9 cellular contexts compared by ENCODE assay signal in the genomic region with DNA sequence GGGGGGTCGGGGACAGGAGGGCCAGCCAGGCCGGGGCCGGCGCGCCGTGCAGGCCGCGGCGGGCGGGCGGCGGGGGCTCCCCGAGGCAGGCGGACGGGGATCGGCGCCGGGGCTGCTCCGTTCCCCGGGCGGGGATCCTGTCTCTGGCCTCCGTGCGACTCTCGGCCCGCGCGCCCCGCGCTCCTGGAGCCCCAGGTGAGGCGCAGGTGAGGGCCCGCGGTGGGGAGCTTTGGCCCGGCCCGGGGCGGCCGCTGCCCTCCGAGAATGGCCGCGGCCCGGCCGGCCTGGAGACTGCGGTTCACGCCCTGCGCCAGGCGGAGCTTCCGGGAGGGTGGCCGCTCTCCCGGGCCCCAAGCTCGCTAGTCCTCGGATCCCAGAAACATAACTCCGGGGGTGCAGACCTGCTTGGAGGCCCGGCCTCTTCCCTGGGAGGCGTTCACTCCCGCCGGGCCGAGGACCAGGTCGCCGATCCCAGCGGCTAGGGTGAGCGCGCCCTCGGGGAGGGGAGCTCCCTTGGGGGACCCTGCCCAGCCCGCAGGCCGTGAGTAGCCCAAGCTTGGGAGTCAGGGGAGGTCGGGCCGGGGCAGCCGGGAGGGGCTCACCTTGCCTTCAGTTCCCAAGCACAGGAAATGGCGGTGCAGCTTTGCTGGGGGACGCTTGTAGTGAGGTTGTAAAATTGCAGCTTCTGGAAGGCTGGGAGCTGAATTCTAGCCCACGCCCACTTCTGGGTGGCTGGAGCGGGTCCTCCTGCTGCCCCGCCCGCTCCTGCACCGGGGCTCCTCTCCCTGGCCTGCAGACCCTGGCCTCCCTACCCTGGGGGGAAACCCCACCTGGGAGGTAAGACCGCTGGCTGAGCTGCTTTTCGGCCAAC. TPM values are rescaled to one million over a fixed set of nuclear protein-coding genes. Genes with fewer than 3 reads are reported as not detected.
A peak's percentile ranks its signal among the peaks of the same experiment; 100 is the strongest.
DNase-seq lines count a peak whose midpoint lies in the region; ATAC-seq and TF ChIP-seq lines count a peak whose summit lies in the region.
"Had no signal": no experiment of that assay in that cellular context is flagged by ENCODE, and none has a peak within 500 bp of the region (broad histone marks: within the 10 kb centered on the region; RNA-seq: fewer than 3 reads in every experiment).

No MANE protein-coding gene starts in this region.

- peak overlapping the region; percentile 73 to 76 for H3K4me3 ChIP-seq in duodenal mucosa (ENCODE audit: low read depth in 1 of 2, low read length in 2 of 2)
- H3K4me3 ChIP-seq in lung, result peak overlapping the region; percentile 60

- WGBS in lung, 2 donors, result 1% methylated on average over 47 to 76 of the region's 76 CpGs

- H3K4me1 ChIP-seq in duodenal mucosa (ENCODE audit: control insufficient read depth in 1 of 2, insufficient read depth in 2 of 2, low read length in 2 of 2) (peaks cover 5 to 12% of the 10 kb centered on the region in 2 donors), lung (ENCODE audit: control insufficient read depth in 2 of 2, insufficient read depth in 2 of 2, low read length in 2 of 2) (peaks cover 0 to 10% of the 10 kb centered on the region in 2 donors)

- peak overlapping the region; percentile 41 for H3K4me3 Mint-ChIP-seq in activated CD4-positive, alpha-beta memory T cell treated with anti-CD3 and anti-CD28 coated beads for 36 hours
- H3K4me3 Mint-ChIP-seq in activated CD4-positive, alpha-beta memory T cell treated with anti-CD3 and anti-CD28 coated beads, Interleukin-2, amount 10 ng/mL, durations not matched to agents 7 days and 5 days, result no peak overlapping the region
- H3K4me3 Mint-ChIP-seq in type B pancreatic cell, result peak overlapping the region; percentile 82

- H3K4me1 Mint-ChIP-seq in activated CD4-positive, alpha-beta memory T cell treated with anti-CD3 and anti-CD28 coated beads for 36 hours (ENCODE audit: low read depth), result peaks cover 9% of the 10 kb centered on the region
- peaks cover 9% of the 10 kb centered on the region for H3K4me1 Mint-ChIP-seq in activated CD4-positive, alpha-beta memory T cell treated with anti-CD3 and anti-CD28 coated beads, Interleukin-2, amount 10 ng/mL, durations not matched to agents 7 days and 5 days
- H3K4me1 Mint-ChIP-seq in type B pancreatic cell (ENCODE audit: unreplicated experiment), result peaks cover 5% of the 10 kb centered on the region

- H3K36me3 Mint-ChIP-seq in activated CD4-positive, alpha-beta memory T cell treated with anti-CD3 and anti-CD28 coated beads for 36 hours, result peaks cover 1% of the 10 kb centered on the region
- peaks cover 3% of the 10 kb centered on the region for H3K36me3 Mint-ChIP-seq in activated CD4-positive, alpha-beta memory T cell treated with anti-CD3 and anti-CD28 coated beads, Interleukin-2, amount 10 ng/mL, durations not matched to agents 7 days and 5 days (ENCODE audit: low read depth)
- H3K36me3 Mint-ChIP-seq in type B pancreatic cell, result no peaks in the 10 kb centered on the region

- peaks cover 41% of the 10 kb centered on the region for H3K27me3 Mint-ChIP-seq in activated CD4-positive, alpha-beta memory T cell treated with anti-CD3 and anti-CD28 coated beads for 36 hours
- peaks cover 51% of the 10 kb centered on the region for H3K27me3 Mint-ChIP-seq in activated CD4-positive, alpha-beta memory T cell treated with anti-CD3 and anti-CD28 coated beads, Interleukin-2, amount 10 ng/mL, durations not matched to agents 7 days and 5 days
- H3K27me3 Mint-ChIP-seq in type B pancreatic cell, result no peaks in the 10 kb centered on the region

- no peak overlapping the region for H3K27ac Mint-ChIP-seq in activated CD4-positive, alpha-beta memory T cell treated with anti-CD3 and anti-CD28 coated beads for 36 hours
- H3K27ac Mint-ChIP-seq in activated CD4-positive, alpha-beta memory T cell treated with anti-CD3 and anti-CD28 coated beads, Interleukin-2, amount 10 ng/mL, durations not matched to agents 7 days and 5 days, result no peak overlapping the region
- H3K27ac Mint-ChIP-seq in type B pancreatic cell, result no peak overlapping the region

- DNase-seq in activated CD4-positive, alpha-beta memory T cell treated with anti-CD3 and anti-CD28 coated beads for 36 hours, result no peak
- DNase-seq in activated CD4-positive, alpha-beta memory T cell treated with anti-CD3 and anti-CD28 coated beads, Interleukin-2, amount 10 ng/mL, durations not matched to agents 7 days and 5 days, result no peak
- peak; percentile 20 for DNase-seq in NCI-H774 (lab: John Stamatoyannopoulos, UW)
- DNase-seq in lung (ENCODE audit: low spot score), result no peak
- DNase-seq in type B pancreatic cell (ENCODE audit: extremely low spot score, unreplicated experiment), result no peak
- DNase-seq in Kasumi-1 (lab: John Stamatoyannopoulos, UW), result no peak

- H3K27me3 ChIP-seq in duodenal mucosa (ENCODE audit: control insufficient read depth in 1 of 2, insufficient read depth in 2 of 2, low read length in 2 of 2) (no peaks in the 10 kb centered on the region), lung (ENCODE audit: control insufficient read depth, insufficient read depth) (no peaks in the 10 kb centered on the region)

- H3K9me3 ChIP-seq in duodenal mucosa (ENCODE audit: control insufficient read depth in 1 of 2, low read length in 2 of 2) (no peaks in the 10 kb centered on the region), lung (ENCODE audit: control insufficient read depth in 2 of 2, insufficient read depth in 1 of 2, low read length in 1 of 2) (no peaks in the 10 kb centered on the region)

- no peak overlapping the region for H3K27ac ChIP-seq in duodenal mucosa (ENCODE audit: low read depth, low read length)
- H3K27ac ChIP-seq in lung (ENCODE audit: low read depth in 1 of 2, low read length in 1 of 2), result peak overlapping the region; percentile 57 to 64

- peaks cover 4 to 13% of the 10 kb centered on the region in 2 donors for H3K36me3 ChIP-seq in duodenal mucosa (ENCODE audit: control insufficient read depth in 1 of 2, insufficient read depth in 2 of 2, low read length in 2 of 2)
- peaks cover 0 to 14% of the 10 kb centered on the region in 2 donors for H3K36me3 ChIP-seq in lung (ENCODE audit: control insufficient read depth in 2 of 2, insufficient read depth in 2 of 2, low read length in 2 of 2)

- no peaks in the 10 kb centered on the region for H3K9me3 Mint-ChIP-seq in activated CD4-positive, alpha-beta memory T cell treated with anti-CD3 and anti-CD28 coated beads for 36 hours
- H3K9me3 Mint-ChIP-seq in activated CD4-positive, alpha-beta memory T cell treated with anti-CD3 and anti-CD28 coated beads, Interleukin-2, amount 10 ng/mL, durations not matched to agents 7 days and 5 days, result no peaks in the 10 kb centered on the region
- no peaks in the 10 kb centered on the region for H3K9me3 Mint-ChIP-seq in type B pancreatic cell

- intact Hi-C loops in activated CD4-positive, alpha-beta memory T cell treated with anti-CD3 and anti-CD28 coated beads for 36 hours (cut with micrococcal nuclease), result no loop called here

- POLR2A ChIA-PET in activated CD4-positive, alpha-beta memory T cell treated with anti-CD3 and anti-CD28 coated beads for 36 hours (lab: Charles Lee), result interaction anchor here (0.6 to 1.5 kb wide), 3 partner anchors 11 to 1033 kb away, joined by 3 to 7 read pairs (median 6); no protein-coding TSS in a partner anchor
- POLR2A ChIA-PET in activated CD4-positive, alpha-beta memory T cell treated with anti-CD3 and anti-CD28 coated beads, Interleukin-2, amount 10 ng/mL, durations not matched to agents 7 days and 5 days (lab: Charles Lee), result interaction anchor here (0.8 to 1.0 kb wide), 4 partner anchors 8 to 20 kb away, joined by 4 to 5 read pairs (median 4); a partner anchor contains a TSS

- H3K9ac ChIP-seq in duodenal mucosa (ENCODE audit: low read depth in 1 of 2, low read length in 2 of 2), result peak overlapping the region; percentile 56 to 60

- CTCF ChIA-PET in activated CD4-positive, alpha-beta memory T cell treated with anti-CD3 and anti-CD28 coated beads for 36 hours (lab: Charles Lee), result interaction anchor here (0.8 to 1.0 kb wide), 2 partner anchors 11 to 25 kb away, joined by 4 read pairs; no protein-coding TSS in a partner anchor
- CTCF ChIA-PET in activated CD4-positive, alpha-beta memory T cell treated with anti-CD3 and anti-CD28 coated beads, Interleukin-2, amount 10 ng/mL, durations not matched to agents 7 days and 5 days (lab: Charles Lee), result interaction anchor here (0.6 to 2.0 kb wide), 5 partner anchors 9 to 63 kb away, joined by 3 to 6 read pairs (median 3); no protein-coding TSS in a partner anchor

- TF ChIP-seq CTCF in lung (IDR thresholded peaks at IDR 0.05; ENCODE audit: control extremely low read depth, extremely low read depth) (no peak), type B pancreatic cell (conservative IDR thresholded peaks at IDR 0.05) (no peak)

- ATAC-seq in lung (ENCODE audit: insufficient read depth, low FRiP score) (peak; percentile 36), HG02571 (IDR thresholded peaks at IDR 0.05; ENCODE audit: unreplicated experiment) (no peak)

RNA-seq across cellular contexts. Expression of a gene that starts 0.7 kb away (rescaled TPM):
- total RNA-seq in activated CD4-positive, alpha-beta memory T cell treated with anti-CD3 and anti-CD28 coated beads for 36 hours, result 1 to 10 TPM; 3.5 to 4.9 TPM
- 1 to 10 TPM; 2.9 to 4.7 TPM for total RNA-seq in activated CD4-positive, alpha-beta memory T cell treated with anti-CD3 and anti-CD28 coated beads, Interleukin-2, amount 10 ng/mL, durations not matched to agents 7 days and 5 days
- total RNA-seq in lung (10 to 100 TPM; 22.9 to 29.6 TPM), type B pancreatic cell (ENCODE audit: low replicate concordance) (22.7 and 24.2 TPM in 2 replicates)
- polyA plus RNA-seq in lung, result 10 to 100 TPM in 1 of 2 donors, 1 to 10 TPM in 1; 9.3 to 13.6 TPM

RNA-seq across cellular contexts. Expression of a gene that starts 20.2 kb away (rescaled TPM):
- 10 to 100 TPM; 42.2 to 42.7 TPM for total RNA-seq in activated CD4-positive, alpha-beta memory T cell treated with anti-CD3 and anti-CD28 coated beads for 36 hours
- total RNA-seq in activated CD4-positive, alpha-beta memory T cell treated with anti-CD3 and anti-CD28 coated beads, Interleukin-2, amount 10 ng/mL, durations not matched to agents 7 days and 5 days, result 10 to 100 TPM; 33.8 to 37.5 TPM
- 10 to 100 TPM; 18.2 to 30.5 TPM for total RNA-seq in lung
- 10 to 100 TPM; 33.0 to 42.0 TPM for polyA plus RNA-seq in lung
- 50.0 and 55.2 TPM in 2 replicates for total RNA-seq in type B pancreatic cell (ENCODE audit: low replicate concordance)

RNA-seq across cellular contexts. Expression of a gene that starts 40.9 kb away (rescaled TPM):
- not detected for total RNA-seq in activated CD4-positive, alpha-beta memory T cell treated with anti-CD3 and anti-CD28 coated beads for 36 hours
- total RNA-seq in activated CD4-positive, alpha-beta memory T cell treated with anti-CD3 and anti-CD28 coated beads, Interleukin-2, amount 10 ng/mL, durations not matched to agents 7 days and 5 days, result not detected
- total RNA-seq in lung (not detected), type B pancreatic cell (ENCODE audit: low replicate concordance) (not detected in 2 replicates)
- polyA plus RNA-seq in lung, result not detected
- polyA plus RNA-seq: adipose tissue had no signal
